In genomic region chr4:102503301-102503746, GRCh38 we compare ENCODE assay signal across 8 cellular contexts.
DNase-seq lines count a peak whose midpoint lies in the region; ATAC-seq, FAIRE-seq and TF ChIP-seq lines count a peak whose summit lies in the region.

No MANE protein-coding gene starts in this region.

- H3K9ac ChIP-seq in DND-41 (ENCODE audit: low read depth, low read length), result peak overlapping the region; percentile 96
- H3K9ac ChIP-seq in MM.1S (ENCODE audit: low read length), result peak overlapping the region; percentile 98; the same call in 1 of the 2 replicates

- no peak for DNase-seq in DND-41
- peak; percentile 40 for DNase-seq in MM.1S
- DNase-seq in brain microvascular endothelial cell, result no peak
- DNase-seq in D721Med (ENCODE audit: insufficient read length, low spot score), result no peak
- DNase-seq in NCI-H1436 (lab: John Stamatoyannopoulos, UW), result no peak

- H3K36me3 ChIP-seq in DND-41 (ENCODE audit: insufficient read depth, low read length) (peaks cover 4% of the 10 kb centered on the region; the same call in 1 of the 2 replicates), MM.1S (replicated peaks; ENCODE audit: insufficient read depth, low read length) (no peaks in the 10 kb centered on the region), brain microvascular endothelial cell (replicated peaks) (no peaks in the 10 kb centered on the region), neuron (ENCODE audit: insufficient read depth, low read length) (no peaks in the 10 kb centered on the region)

- H3K9me3 ChIP-seq in DND-41 (ENCODE audit: insufficient read depth, low read length, severe bottlenecking) (no peaks in the 10 kb centered on the region), MM.1S (replicated peaks; ENCODE audit: insufficient read depth, low read length) (no peaks in the 10 kb centered on the region), neuron (ENCODE audit: low read length) (no peaks in the 10 kb centered on the region)

- FAIRE-seq in D721Med (lab: Jason Lieb, UNC), result no peak

- no peaks in the 10 kb centered on the region for H3K9me2 ChIP-seq in MM.1S (replicated peaks; ENCODE audit: insufficient read depth, low read length)

- peak overlapping the region; percentile 3 to 98; a peak in 3 of 4 replicates for H3K4me3 ChIP-seq in DND-41 (ENCODE audit: low read depth in 1 of 2, low read length in 2 of 2)
- peak overlapping the region; percentile 97 for H3K4me3 ChIP-seq in MM.1S (ENCODE audit: low read length)
- H3K4me3 ChIP-seq in brain microvascular endothelial cell (ENCODE audit: low read depth, low read length), result peak overlapping the region; percentile 9
- peak overlapping the region; percentile 82 for H3K4me3 ChIP-seq in neuron (ENCODE audit: low read length)

- H4K20me1 ChIP-seq in DND-41 (ENCODE audit: insufficient read depth, low read length) (0 out of 2 replicates have a peak, but pooled peaks cover 3% of the 10 kb centered on the region), MM.1S (ENCODE audit: insufficient read depth, low read length) (peaks cover 17% of the 10 kb centered on the region; the same call in 1 of the 2 replicates)

- peak overlapping the region; percentile 68 for H3K4me2 ChIP-seq in DND-41 (ENCODE audit: insufficient read depth, low read length)
- peak overlapping the region; percentile 63 for H3K4me2 ChIP-seq in MM.1S (ENCODE audit: low read depth, low read length)

- no peaks in the 10 kb centered on the region for H3K27me3 ChIP-seq in DND-41 (ENCODE audit: insufficient read depth, low read length, poor library complexity)
- no peaks in the 10 kb centered on the region for H3K27me3 ChIP-seq in MM.1S (replicated peaks; ENCODE audit: insufficient read depth, low read length)
- no peaks in the 10 kb centered on the region for H3K27me3 ChIP-seq in brain microvascular endothelial cell (replicated peaks)
- no peaks in the 10 kb centered on the region for H3K27me3 ChIP-seq in neuron (ENCODE audit: insufficient read depth, low read length)

- 0 out of 3 replicates have a peak, but pooled peaks have one; percentile 20 for ATAC-seq in DND-41 (ENCODE audit: insufficient read depth, low read depth)
- ATAC-seq in HG03571 (IDR thresholded peaks at IDR 0.05; ENCODE audit: unreplicated experiment), result no peak
- ATAC-seq in HG03565 (IDR thresholded peaks at IDR 0.05; ENCODE audit: unreplicated experiment), result no peak

- H3K4me1 ChIP-seq in DND-41 (ENCODE audit: insufficient read depth, low read length) (peaks cover 34% of the 10 kb centered on the region), MM.1S (ENCODE audit: low read length) (peaks cover 14% of the 10 kb centered on the region; the same call in 1 of the 2 replicates), neuron (ENCODE audit: insufficient read depth, low read length) (peaks cover 13% of the 10 kb centered on the region)

- H2AFZ ChIP-seq in DND-41 (ENCODE audit: low read depth, low read length), result peak overlapping the region; percentile 34; the same call in 1 of the 2 replicates
- H2AFZ ChIP-seq in MM.1S (ENCODE audit: low read length), result no peak overlapping the region
- H2AFZ ChIP-seq in neuron (ENCODE audit: low read depth, low read length), result peak overlapping the region; percentile 81

- H3F3A ChIP-seq in MM.1S (ENCODE audit: insufficient read depth, low read length), result peaks cover 29% of the 10 kb centered on the region

- H3K79me2 ChIP-seq in DND-41 (ENCODE audit: insufficient read depth, low read length) (peaks cover 63% of the 10 kb centered on the region), MM.1S (ENCODE audit: low read length) (peaks cover 65% of the 10 kb centered on the region)

- TF ChIP-seq CTCF in DND-41 (IDR thresholded peaks at IDR 0.05; ENCODE audit: borderline replicate concordance, extremely low read depth, low read length, poor library complexity, severe bottlenecking), result no peak
- no peak; the same call in 1 of the 2 replicates for TF ChIP-seq CTCF in MM.1S (IDR thresholded peaks at IDR 0.05; ENCODE audit: low read length)
- TF ChIP-seq CTCF in brain microvascular endothelial cell (IDR thresholded peaks at IDR 0.05; ENCODE audit: low read depth, low read length, missing control alignments), result no peak
- no peak for TF ChIP-seq CTCF in D721Med (IDR thresholded peaks at IDR 0.05; ENCODE audit: insufficient read depth, missing control alignments)

- in situ Hi-C loops in brain microvascular endothelial cell (cut with HindIII; ENCODE audit: low pct_ligation_motif_present, low sequenced_read_pairs), result no loop called here

- H3K27ac ChIP-seq in DND-41 (ENCODE audit: low read length) (peak overlapping the region; percentile 41; the same call in 1 of the 2 replicates), MM.1S (ENCODE audit: low read length) (peak overlapping the region; percentile 97; the same call in 1 of the 2 replicates), brain microvascular endothelial cell (no peak overlapping the region)

Comparison
In these comparisons a context has a peak if more than half of its experiments do, and no peak if none do; other contexts are left out.
1. H3K4me3 ChIP-seq: peak in every context shown above with its lines; median percentile 97 in MM.1S; 82 in neuron; 50 in DND-41; 9 in brain microvascular endothelial cell.